1 cellular context compared by ENCODE assay signal in genomic region chr2:31978436-31978835, GRCh38.
TF ChIP-seq lines count a peak whose summit lies in the region.

No MANE protein-coding gene starts in this region.

TF ChIP-seq in K562, 482 proteins besides CTCF, POLR2A, EP300 and RAD21:
- TF ChIP-seq MAX (CRISPR knock-in tag; IDR thresholded peaks at IDR 0.05): no peak
- no peak for TF ChIP-seq RERE (CRISPR knock-in tag; IDR thresholded peaks at IDR 0.05; ENCODE audit: borderline replicate concordance)
- no peak for TF ChIP-seq MITF (IDR thresholded peaks at IDR 0.05)
- TF ChIP-seq VEZF1 (CRISPR knock-in tag; IDR thresholded peaks at IDR 0.05): no peak
- TF ChIP-seq ZNF146 (CRISPR knock-in tag; IDR thresholded peaks at IDR 0.05; ENCODE audit: unreplicated experiment): no peak
- TF ChIP-seq MTF1 (CRISPR knock-in tag; IDR thresholded peaks at IDR 0.05; ENCODE audit: borderline replicate concordance): no peak
- TF ChIP-seq FOXM1 (IDR thresholded peaks at IDR 0.05; ENCODE audit: low read depth): no peak
- no peak for TF ChIP-seq FOXM1 (CRISPR knock-in tag; IDR thresholded peaks at IDR 0.05; ENCODE audit: low read depth)
- TF ChIP-seq ERF (CRISPR knock-in tag; IDR thresholded peaks at IDR 0.05): no peak
- no peak for TF ChIP-seq JUNB (CRISPR knock-in tag; conservative IDR thresholded peaks at IDR 0.05)
- TF ChIP-seq ZNF12 (CRISPR knock-in tag; IDR thresholded peaks at IDR 0.05): no peak
- no peak for TF ChIP-seq SNIP1 (IDR thresholded peaks at IDR 0.05; ENCODE audit: low read depth)
- TF ChIP-seq KHSRP (IDR thresholded peaks at IDR 0.05): no peak
- no peak for TF ChIP-seq SREBF1 (IDR thresholded peaks at IDR 0.05; ENCODE audit: borderline replicate concordance, low read depth, low read length)
- no peak for TF ChIP-seq MTA1 (IDR thresholded peaks at IDR 0.05; ENCODE audit: borderline replicate concordance)
- TF ChIP-seq MXI1 (IDR thresholded peaks at IDR 0.05; ENCODE audit: low read depth, low read length): no peak
